ENCODE assay signal across 8 cellular contexts in the genomic region with DNA sequence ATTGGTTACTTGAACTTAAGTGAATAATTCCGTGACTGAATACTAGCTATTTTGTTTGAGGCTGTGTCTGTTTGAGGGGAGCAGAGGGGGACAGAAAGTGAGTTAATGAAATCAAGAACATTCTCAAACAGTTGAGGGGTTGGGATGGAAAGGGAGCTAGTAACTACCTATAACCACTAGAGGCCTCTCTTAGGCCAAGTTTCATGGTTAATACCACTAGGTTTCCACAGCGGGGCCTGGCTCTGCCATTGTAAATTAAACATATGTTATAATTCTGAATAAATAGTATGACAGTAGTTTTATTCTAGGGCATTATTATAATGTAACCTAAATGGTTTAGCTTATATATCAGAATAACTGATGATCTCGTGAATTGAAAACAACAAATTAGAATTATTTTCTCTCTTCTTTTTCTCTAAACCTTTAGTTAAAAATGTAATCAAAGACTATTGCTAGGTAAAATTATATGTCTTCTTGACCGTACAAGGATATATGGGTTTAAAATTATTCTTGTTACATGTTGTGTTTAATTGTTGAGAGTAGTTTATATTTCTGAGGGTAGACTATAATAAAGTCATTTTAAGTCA.
DNase-seq lines count a peak whose midpoint lies in the region; ATAC-seq and TF ChIP-seq lines count a peak whose summit lies in the region.

No MANE protein-coding gene starts in this region.

- no peaks in the 10 kb centered on the region for H4K20me1 ChIP-seq in SK-N-SH (ENCODE audit: insufficient read depth)

- no peak for TF ChIP-seq POLR2A in GM18505 (IDR thresholded peaks at IDR 0.05; ENCODE audit: borderline replicate concordance, extremely low read depth, insufficient read depth, insufficient read length)

- H3F3A ChIP-seq in SK-N-SH (replicated peaks; ENCODE audit: insufficient read depth): peaks cover 4% of the 10 kb centered on the region

- no peaks in the 10 kb centered on the region for H3K27me3 Mint-ChIP-seq in naive thymus-derived CD4-positive, alpha-beta T cell

- H3K4me3 ChIP-seq in SK-N-SH (ENCODE audit: low read depth in 2 of 2, low read length in 1 of 2): no peak overlapping the region; a peak in 1 of 4 replicates
- H3K4me3 ChIP-seq in naive thymus-derived CD4-positive, alpha-beta T cell (ENCODE audit: low read length): no peak overlapping the region

- H3K27ac Mint-ChIP-seq in naive thymus-derived CD4-positive, alpha-beta T cell: no peak overlapping the region

- peaks cover 0 to 3% of the 10 kb centered on the region in 2 experiments for H3K36me3 ChIP-seq in SK-N-SH (replicated peaks in 1 of 2; ENCODE audit: control insufficient read depth in 1 of 2, insufficient read depth in 2 of 2, low read length in 1 of 2)
- no peaks in the 10 kb centered on the region for H3K36me3 ChIP-seq in naive thymus-derived CD4-positive, alpha-beta T cell (ENCODE audit: control insufficient read depth in 2 of 3, insufficient read depth in 3 of 3, low read length in 3 of 3)

- no peak overlapping the region for H3K27ac ChIP-seq in SK-N-SH (ENCODE audit: low read depth in 2 of 2, low read length in 1 of 2)
- H3K27ac ChIP-seq in naive thymus-derived CD4-positive, alpha-beta T cell (ENCODE audit: low read depth, low read length): no peak overlapping the region

- CTCF ChIA-PET in SK-N-SH (lab: Yijun Ruan, JAX): interaction anchor here (0.5 to 1.8 kb wide), 27 partner anchors 9 to 1644 kb away, joined by 3 to 21 read pairs (median 3); no protein-coding TSS in a partner anchor
- CTCF ChIA-PET in naive thymus-derived CD4-positive, alpha-beta T cell (lab: Charles Lee): interaction anchor here (1.3 to 1.4 kb wide), 2 partner anchors 10 to 1539 kb away, joined by 6 to 8 read pairs; no protein-coding TSS in a partner anchor

- H3K79me2 ChIP-seq in SK-N-SH (ENCODE audit: insufficient read depth): no peaks in the 10 kb centered on the region

- no peaks in the 10 kb centered on the region for H3K27me3 ChIP-seq in SK-N-SH (ENCODE audit: insufficient read depth)
- no peaks in the 10 kb centered on the region for H3K27me3 ChIP-seq in naive thymus-derived CD4-positive, alpha-beta T cell (ENCODE audit: control insufficient read depth in 2 of 2, insufficient read depth in 2 of 2, low read length in 2 of 2)

- no peaks in the 10 kb centered on the region for H3K9me3 ChIP-seq in SK-N-SH
- H3K9me3 ChIP-seq in naive thymus-derived CD4-positive, alpha-beta T cell (ENCODE audit: control insufficient read depth in 2 of 3, low read length in 3 of 3): no peaks in the 10 kb centered on the region

- peaks cover 0 to 5% (median 0%) of the 10 kb centered on the region in 7 donors for H3K4me1 Mint-ChIP-seq in naive thymus-derived CD4-positive, alpha-beta T cell

- H3K9me2 ChIP-seq in SK-N-SH: no peaks in the 10 kb centered on the region

- POLR2A ChIA-PET in SK-N-SH (lab: Yijun Ruan, JAX): no interaction called here
- POLR2A ChIA-PET in naive thymus-derived CD4-positive, alpha-beta T cell (lab: Charles Lee): interaction anchor here (1.5 kb wide), 1 partner anchor 1538 kb away, joined by 3 read pairs; a partner anchor contains a TSS

- H3K36me3 Mint-ChIP-seq in naive thymus-derived CD4-positive, alpha-beta T cell: peaks cover 0 to 17% (median 3%) of the 10 kb centered on the region in 5 donors

- no peak overlapping the region for H3K4me2 ChIP-seq in SK-N-SH

- H3K4me3 Mint-ChIP-seq in naive thymus-derived CD4-positive, alpha-beta T cell: no peak overlapping the region

- H2AFZ ChIP-seq in SK-N-SH (ENCODE audit: low read depth): no peak overlapping the region

- ATAC-seq in GM18505 (IDR thresholded peaks at IDR 0.05; ENCODE audit: unreplicated experiment) (peak; percentile 90), HG02840 (IDR thresholded peaks at IDR 0.05; ENCODE audit: low FRiP score, unreplicated experiment) (peak; percentile 63), esophagus mucosa (peak; percentile 71)
- peak; percentile 81 for ATAC-seq in naive thymus-derived CD4-positive, alpha-beta T cell

- H3K4me1 ChIP-seq in SK-N-SH (ENCODE audit: control insufficient read depth in 1 of 2, insufficient read depth in 2 of 2, low read depth in 1 of 2, low read length in 1 of 2): peaks cover 6 to 21% of the 10 kb centered on the region in 2 experiments; a peak in 3 of 4 replicates
- H3K4me1 ChIP-seq in naive thymus-derived CD4-positive, alpha-beta T cell (ENCODE audit: control insufficient read depth in 2 of 2, insufficient read depth in 2 of 2, low read length in 2 of 2): no peaks in the 10 kb centered on the region

- WGBS in SK-N-SH (ENCODE audit: low lambda C conversion rate): 45% methylated on average over 4 of the region's 4 CpGs

- peaks cover 0 to 2% (median 0%) of the 10 kb centered on the region in 11 donors for H3K9me3 Mint-ChIP-seq in naive thymus-derived CD4-positive, alpha-beta T cell

- no peak for TF ChIP-seq EP300 in SK-N-SH (IDR thresholded peaks at IDR 0.05; ENCODE audit: borderline replicate concordance in 1 of 2, low read depth in 1 of 2, low read length in 1 of 2)

- DNase-seq in AML-193 (lab: John Stamatoyannopoulos, UW) (peak; percentile 60 to 67), NCI-H1092 (lab: John Stamatoyannopoulos, UW) (peak; percentile 7), SK-N-SH (peak; percentile 45)
- peak in 5 of 9 donors; percentile 0 to 29 (median 8) for DNase-seq in naive thymus-derived CD4-positive, alpha-beta T cell
- DNase-seq in activated effector memory CD4-positive, alpha-beta T cell treated with anti-CD3 and anti-CD28 coated beads, Interleukin-2, amount 50 U/mL, for 16 hours: no peak

- intact Hi-C loops in naive thymus-derived CD4-positive, alpha-beta T cell (cut with micrococcal nuclease): loop anchor here (1.0 to 10.0 kb wide), 3 partner anchors 107 to 1540 kb away; a partner anchor contains a TSS

- peak; percentile 91 for TF ChIP-seq RAD21 in SK-N-SH (IDR thresholded peaks at IDR 0.05; ENCODE audit: low read length)

- peak; percentile 86 for TF ChIP-seq CTCF in SK-N-SH (IDR thresholded peaks at IDR 0.05)

- H3K9ac ChIP-seq in SK-N-SH: no peak overlapping the region

TF ChIP-seq in SK-N-SH, 30 proteins besides CTCF, POLR2A, EP300 and RAD21:
- peak; percentile 64 for TF ChIP-seq SMC3 (IDR thresholded peaks at IDR 0.05; ENCODE audit: low read depth, low read length)
- no peak for TF ChIP-seq RFX5 (IDR thresholded peaks at IDR 0.05; ENCODE audit: low read length)
